24 cellular contexts compared by ENCODE assay signal in genomic region chr15:63083046-63083445, GRCh38. TPM values are rescaled to one million over a fixed set of nuclear protein-coding genes. Genes with fewer than 3 reads are reported as not detected.
DNase-seq lines count a peak whose midpoint lies in the region; ATAC-seq and TF ChIP-seq lines count a peak whose summit lies in the region.
"Had no signal": no experiment of that assay in that cellular context is flagged by ENCODE, and none has a peak within 500 bp of the region (broad histone marks: within the 10 kb centered on the region; RNA-seq: fewer than 3 reads in every experiment).

No MANE protein-coding gene starts in this region.

- H3K4me1 ChIP-seq in HUES64 (ENCODE audit: insufficient read depth, low read length), result peaks cover 60% of the 10 kb centered on the region
- peaks cover 0 to 33% (median 28%) of the 10 kb centered on the region in 4 donors for H3K4me1 ChIP-seq in sigmoid colon
- H3K4me1 ChIP-seq: colonic mucosa, prostate gland, upper lobe of right lung had no signal

- peak overlapping the region; percentile 30; the same call in 1 of the 2 replicates for H3K9ac ChIP-seq in HUES64 (ENCODE audit: low read depth, low read length)

- peaks cover 2 to 6% (median 4%) of the 10 kb centered on the region in 3 donors for H3K27me3 Mint-ChIP-seq in immature natural killer cell (ENCODE audit: low read depth in 3 of 3)
- H3K27me3 Mint-ChIP-seq: activated CD4-positive, alpha-beta T cell treated with anti-CD3 and anti-CD28 coated beads, Interleukin-2, amount 10 ng/mL, durations not matched to agents 7 days and 5 days; stimulated activated naive CD8-positive, alpha-beta T cell treated with anti-CD3 and anti-CD28 coated beads, Interleukin-15, Interleukin-2, amounts not matched to agents 100 ng/mL and 50 ng/mL, for 24 hours had no signal

- TF ChIP-seq EP300 in sigmoid colon (IDR thresholded peaks at IDR 0.05), result peak in 2 of 4 donors; percentile 46 to 60

- no peak for TF ChIP-seq POLR2A in sigmoid colon (IDR thresholded peaks at IDR 0.05)

- H3K27me3 ChIP-seq in HUES64 (ENCODE audit: insufficient read depth, low read length) (no peaks in the 10 kb centered on the region), sigmoid colon (no peaks in the 10 kb centered on the region)
- H3K27me3 ChIP-seq: brain microvascular endothelial cell, colonic mucosa, upper lobe of right lung had no signal

- no peak overlapping the region for H3K4me3 Mint-ChIP-seq in immature natural killer cell
- H3K4me3 Mint-ChIP-seq: activated CD4-positive, alpha-beta T cell treated with anti-CD3 and anti-CD28 coated beads, Interleukin-2, amount 10 ng/mL, durations not matched to agents 7 days and 5 days; natural killer cell; stimulated activated naive CD8-positive, alpha-beta T cell treated with anti-CD3 and anti-CD28 coated beads, Interleukin-15, Interleukin-2, amounts not matched to agents 100 ng/mL and 50 ng/mL, for 24 hours; T-helper 1 cell treated with Interleukin-12 subunit alpha and Interleukin-12 subunit beta and Interleukin-4 antibody, amounts not matched to agents 30 μg/mL and 1 μg/mL, for 36 hours had no signal

- no peaks in the 10 kb centered on the region for H3K36me3 Mint-ChIP-seq in immature natural killer cell
- H3K36me3 Mint-ChIP-seq: natural killer cell had no signal

- DNase-seq in epithelial cell of prostate (ENCODE audit: low read depth, low spot score) (no peak), left kidney (ENCODE audit: low read depth, low spot score) (peak; percentile 91), sigmoid colon (peak; percentile 88), RPMI8226 (no peak), NCI-H1694 (lab: John Stamatoyannopoulos, UW) (no peak), immature natural killer cell (no peak)
- DNase-seq: activated CD4-positive, alpha-beta T cell treated with anti-CD3 and anti-CD28 coated beads, Interleukin-2, amount 10 ng/mL, durations not matched to agents 7 days and 5 days; activated effector memory CD4-positive, alpha-beta T cell treated with Interleukin-2 at 50 U/mL for 16 hours; AML-193; brain microvascular endothelial cell; colonic mucosa; COR-L47; mesenchymal stem cell; natural killer cell; NCI-H526; SIG-M5; stimulated activated CD4-positive, alpha-beta T cell treated with anti-CD3 and anti-CD28 coated beads, Interleukin-2, amount 100 ng/mL, for 48 hours; upper lobe of right lung had no signal

- no peak for ATAC-seq in GM21367 (IDR thresholded peaks at IDR 0.05; ENCODE audit: unreplicated experiment)
- ATAC-seq: natural killer cell, upper lobe of right lung had no signal

- H3K9me3 Mint-ChIP-seq in immature natural killer cell, result no peaks in the 10 kb centered on the region
- H3K9me3 Mint-ChIP-seq: activated CD4-positive, alpha-beta T cell treated with anti-CD3 and anti-CD28 coated beads, Interleukin-2, amount 10 ng/mL, durations not matched to agents 7 days and 5 days; natural killer cell; stimulated activated naive CD8-positive, alpha-beta T cell treated with anti-CD3 and anti-CD28 coated beads, Interleukin-15, Interleukin-2, amounts not matched to agents 100 ng/mL and 50 ng/mL, for 24 hours; T-helper 1 cell treated with Interleukin-12 subunit alpha and Interleukin-12 subunit beta and Interleukin-4 antibody, amounts not matched to agents 30 μg/mL and 1 μg/mL, for 36 hours had no signal

- no peaks in the 10 kb centered on the region for H3K4me1 Mint-ChIP-seq in immature natural killer cell
- H3K4me1 Mint-ChIP-seq: activated CD4-positive, alpha-beta T cell treated with anti-CD3 and anti-CD28 coated beads, Interleukin-2, amount 10 ng/mL, durations not matched to agents 7 days and 5 days; natural killer cell had no signal

- TF ChIP-seq CTCF in sigmoid colon (IDR thresholded peaks at IDR 0.05), result no peak

- H3K27ac Mint-ChIP-seq in immature natural killer cell, result no peak overlapping the region
- H3K27ac Mint-ChIP-seq: activated CD4-positive, alpha-beta T cell treated with anti-CD3 and anti-CD28 coated beads, Interleukin-2, amount 10 ng/mL, durations not matched to agents 7 days and 5 days; natural killer cell; stimulated activated naive CD8-positive, alpha-beta T cell treated with anti-CD3 and anti-CD28 coated beads, Interleukin-15, Interleukin-2, amounts not matched to agents 100 ng/mL and 50 ng/mL, for 24 hours; T-helper 1 cell treated with Interleukin-12 subunit alpha and Interleukin-12 subunit beta and Interleukin-4 antibody, amounts not matched to agents 30 μg/mL and 1 μg/mL, for 36 hours had no signal

- no peak overlapping the region for H3K4me3 ChIP-seq in HUES64 (ENCODE audit: low read length)
- no peak overlapping the region for H3K4me3 ChIP-seq in sigmoid colon
- H3K4me3 ChIP-seq: colonic mucosa, prostate gland, smooth muscle cell, upper lobe of right lung had no signal

- 69% methylated on average over 12 of the region's 12 CpGs for WGBS in HUES64
- 88 to 92% methylated on average over 12 of the region's 12 CpGs for WGBS in sigmoid colon, 2 donors

- H3K9me3 ChIP-seq in HUES64 (ENCODE audit: insufficient read depth, low read depth, low read length) (no peaks in the 10 kb centered on the region), sigmoid colon (no peaks in the 10 kb centered on the region)
- H3K9me3 ChIP-seq: colonic mucosa, prostate gland, upper lobe of right lung had no signal

- H3K36me3 ChIP-seq in HUES64 (ENCODE audit: insufficient read depth, low read length), result no peaks in the 10 kb centered on the region
- H3K36me3 ChIP-seq in sigmoid colon, result no peaks in the 10 kb centered on the region
- H3K36me3 ChIP-seq: brain microvascular endothelial cell, colonic mucosa, prostate gland, upper lobe of right lung had no signal

- H3K27ac ChIP-seq in HUES64 (ENCODE audit: low read depth, low read length), result peak overlapping the region; percentile 86
- peak overlapping the region; percentile 80 for H3K27ac ChIP-seq in epithelial cell of prostate
- H3K27ac ChIP-seq in sigmoid colon, result peak overlapping the region; percentile 21 to 81 (median 72)
- H3K27ac ChIP-seq: brain microvascular endothelial cell, colonic mucosa, prostate gland, upper lobe of right lung had no signal

- intact Hi-C loops in sigmoid colon (cut with DNase I), result no loop called here

RNA-seq across cellular contexts. Expression of gene LACTB, which starts 38.6 kb away (rescaled TPM):
- 6.9 TPM for polyA plus RNA-seq in HUES64 (2013, experiment 1 of 2)
- polyA plus RNA-seq in HUES64 (2013, experiment 2 of 2), result 8.7 TPM
- total RNA-seq in sigmoid colon, result 10 to 100 TPM in 1 of 4 donors, 1 to 10 TPM in 3; 7.2 to 11.2 (median 8.4) TPM
- polyA plus RNA-seq in sigmoid colon (10 to 100 TPM; 14.9 to 32.4 (median 21.6) TPM), immature natural killer cell (10 to 100 TPM; 11.3 to 11.7 (median 11.5) TPM)

RNA-seq across cellular contexts. Expression of gene TPM1, which starts 40.5 kb away (rescaled TPM):
- 315 TPM for polyA plus RNA-seq in HUES64 (2013, experiment 1 of 2)
- polyA plus RNA-seq in HUES64 (2013, experiment 2 of 2), result 324 TPM
- total RNA-seq in sigmoid colon, result 1,000 to 10,000 TPM; 2,634 to 4,179 (median 3,850) TPM
- 100 to 1,000 TPM; 438 to 950 (median 563) TPM for polyA plus RNA-seq in sigmoid colon
- polyA plus RNA-seq in immature natural killer cell, result 10 to 100 TPM in 1 of 3 donors, 1 to 10 TPM in 2; 9.1 to 11.9 (median 9.2) TPM

Comparison
In these comparisons a context has a peak if more than half of its experiments do, and no peak if none do; other contexts are left out.
1. DNase-seq: peak in left kidney (single experiment) and sigmoid colon (single experiment); none in epithelial cell of prostate (single experiment), RPMI8226 (single experiment), NCI-H1694 (single experiment) and immature natural killer cell (0 of 3).
2. RNA of gene TPM1, which starts 40.5 kb away (polyA plus RNA-seq): 438 to 950 TPM in sigmoid colon; 9.1 to 11.9 TPM in immature natural killer cell; every median in the first group is over 10 times any median in the second.
3. Peak in every context shown above with its lines, with median percentiles within 50 percentile points of each other: H3K27ac ChIP-seq.